24 cellular contexts compared by ENCODE assay signal in genomic region chr16:89831810-89832328, GRCh38.
"Had no signal": no experiment of that assay in that cellular context is flagged by ENCODE, and none has a peak within 500 bp of the region (broad histone marks: within the 10 kb centered on the region; RNA-seq: fewer than 3 reads in every experiment).

No MANE protein-coding gene starts in this region.

- H3K9me3 ChIP-seq: SJCRH30, SK-N-SH had no signal

- H3K36me3 Mint-ChIP-seq: activated naive CD4-positive, alpha-beta T cell treated with anti-CD3 and anti-CD28 coated beads, Interleukin-2, amount 50 U/mL, for 72 hours had no signal

- ATAC-seq: activated CD4-positive, alpha-beta T cell treated with anti-CD3 and anti-CD28 coated beads for 36 hours; activated CD8-positive, alpha-beta T cell treated with anti-CD3 and anti-CD28 coated beads for 36 hours; activated naive CD4-positive, alpha-beta T cell treated with anti-CD3 and anti-CD28 coated beads, Interleukin-2, amount 50 U/mL, for 72 hours; Panc1 had no signal

- H3K27me3 ChIP-seq: brain microvascular endothelial cell, cardiac muscle cell, SJCRH30 had no signal

- DNase-seq: activated CD4-positive, alpha-beta T cell treated with anti-CD3 and anti-CD28 coated beads for 36 hours; activated CD8-positive, alpha-beta memory T cell treated with anti-CD3 and anti-CD28 coated beads, Interleukin-2, amount 50 U/mL, for 4 hours; activated CD8-positive, alpha-beta T cell treated with anti-CD3 and anti-CD28 coated beads for 36 hours; amygdala; brain microvascular endothelial cell; NCI-H1092; NCI-H1417 treated with DMSO at 0.1 percent for 48 hours; NCI-H1694; NCI-H2029; NCI-H2107; NCI-H526; NCI-H774; NK-92 treated with Interleukin-12 subunit alpha and Interleukin-12 subunit beta, amount 100 ng/mL, for 24 hours; OCI-M1; Right ventricle myocardium superior; RPMI8226; SJCRH30; SK-N-SH; T-helper 1 cell; WERI-Rb-1 had no signal

- H3K9me3 Mint-ChIP-seq: activated CD8-positive, alpha-beta T cell treated with anti-CD3 and anti-CD28 coated beads for 36 hours; activated naive CD4-positive, alpha-beta T cell treated with anti-CD3 and anti-CD28 coated beads, Interleukin-2, amount 50 U/mL, for 72 hours had no signal

- H3K4me3 ChIP-seq: cardiac muscle cell, SJCRH30 had no signal

- H3K27ac ChIP-seq: brain microvascular endothelial cell, cardiac muscle cell, KMS-11, SJCRH30, WERI-Rb-1 had no signal

- H3K4me3 Mint-ChIP-seq: activated CD4-positive, alpha-beta T cell treated with anti-CD3 and anti-CD28 coated beads for 36 hours; activated CD8-positive, alpha-beta T cell treated with anti-CD3 and anti-CD28 coated beads for 36 hours had no signal

- H3K27ac Mint-ChIP-seq: activated CD4-positive, alpha-beta T cell treated with anti-CD3 and anti-CD28 coated beads for 36 hours; activated CD8-positive, alpha-beta T cell treated with anti-CD3 and anti-CD28 coated beads for 36 hours; activated naive CD4-positive, alpha-beta T cell treated with anti-CD3 and anti-CD28 coated beads, Interleukin-2, amount 50 U/mL, for 72 hours had no signal

- H3K9me2 ChIP-seq: SK-N-SH had no signal

- H3K4me1 Mint-ChIP-seq: activated CD4-positive, alpha-beta T cell treated with anti-CD3 and anti-CD28 coated beads for 36 hours had no signal

- H3K36me3 ChIP-seq: brain microvascular endothelial cell, cardiac muscle cell, SJCRH30 had no signal

- H3K4me2 ChIP-seq: KMS-11, SK-N-SH had no signal
